ENCODE assay signal across 26 cellular contexts in genomic region chr13:86864376-86864775, GRCh38.
"Had no signal": no experiment of that assay in that cellular context is flagged by ENCODE, and none has a peak within 500 bp of the region (broad histone marks: within the 10 kb centered on the region; RNA-seq: fewer than 3 reads in every experiment).

No MANE protein-coding gene starts in this region.

- H3K4me1 ChIP-seq: parathyroid adenoma, psoas muscle, right lobe of liver, sigmoid colon, stomach, thyroid gland, tibial nerve, upper lobe of left lung, vagina had no signal

- ATAC-seq: natural killer cell treated with Interleukin-12 subunit alpha and Interleukin-12 subunit beta and Interleukin-15 and Interleukin-18, amount 100 ng/mL, for 72 hours; psoas muscle; right cardiac atrium; right lobe of liver; stimulated activated effector memory CD8-positive, alpha-beta T cell treated with anti-CD3 and anti-CD28 coated beads, Interleukin-12 subunit alpha, Interleukin-12 subunit beta, amount 100 ng/mL, for 72 hours; stimulated activated naive B cell treated with anti-CD40 and anti-IgM and Interleukin-4, amounts not matched to agents 10 μg/mL and 1 μg/mL and 100 μg/mL, for 72 hours had no signal

- FAIRE-seq: small intestine, urothelium cell line had no signal

- DNase-seq: nephron progenitor cell; nucleus accumbens; ovary; posterior cingulate gyrus; psoas muscle; right cardiac atrium; right lobe of liver; sigmoid colon; small intestine; stimulated activated CD4-positive, alpha-beta T cell treated with anti-CD3 and anti-CD28 coated beads, Interleukin-15, amount 100 ng/mL, for 24 hours; stimulated activated CD4-positive, alpha-beta T cell treated with anti-CD3 and anti-CD28 coated beads, Interleukin-2, amount 100 ng/mL, for 24 hours; stimulated activated CD4-positive, alpha-beta T cell treated with anti-CD3 and anti-CD28 coated beads, Interleukin-2, amount 100 ng/mL, for 48 hours; stimulated activated CD4-positive, alpha-beta T cell treated with anti-CD3 and anti-CD28 coated beads, Interleukin-4, amount 100 ng/mL, for 24 hours; stimulated activated naive B cell treated with anti-CD40 and anti-IgM and Interleukin-4, amounts not matched to agents 10 μg/mL and 1 μg/mL and 100 μg/mL, for 72 hours; stimulated activated naive CD4-positive, alpha-beta T cell treated with Interleukin-2 at 50 U/mL for 16 hours; stomach; thyroid gland; upper lobe of left lung had no signal

- H3K9me3 ChIP-seq: neutrophil, ovary, psoas muscle, right lobe of liver, sigmoid colon, stomach, thoracic aorta, thyroid gland, tibial nerve, upper lobe of left lung, vagina had no signal

- H2AFZ ChIP-seq: parathyroid adenoma had no signal

- H3K27ac ChIP-seq: neutrophil, ovary, parathyroid adenoma, psoas muscle, right lobe of liver, sigmoid colon, stomach, thoracic aorta, thyroid gland, tibial nerve, upper lobe of left lung, vagina had no signal

- H3K4me3 ChIP-seq: ovary, psoas muscle, right lobe of liver, sigmoid colon, stomach, thoracic aorta, thyroid gland, tibial nerve, upper lobe of left lung, vagina had no signal

- H3K36me3 ChIP-seq: neutrophil, ovary, right lobe of liver, sigmoid colon, stomach, thoracic aorta, thyroid gland, tibial nerve, upper lobe of left lung, vagina had no signal

- H3K27me3 ChIP-seq: neutrophil, ovary, right lobe of liver, sigmoid colon, stomach, thyroid gland, tibial nerve, upper lobe of left lung, vagina had no signal

- H3K79me2 ChIP-seq: parathyroid adenoma had no signal

- H3K9ac ChIP-seq: parathyroid adenoma had no signal
